In the genomic region with DNA sequence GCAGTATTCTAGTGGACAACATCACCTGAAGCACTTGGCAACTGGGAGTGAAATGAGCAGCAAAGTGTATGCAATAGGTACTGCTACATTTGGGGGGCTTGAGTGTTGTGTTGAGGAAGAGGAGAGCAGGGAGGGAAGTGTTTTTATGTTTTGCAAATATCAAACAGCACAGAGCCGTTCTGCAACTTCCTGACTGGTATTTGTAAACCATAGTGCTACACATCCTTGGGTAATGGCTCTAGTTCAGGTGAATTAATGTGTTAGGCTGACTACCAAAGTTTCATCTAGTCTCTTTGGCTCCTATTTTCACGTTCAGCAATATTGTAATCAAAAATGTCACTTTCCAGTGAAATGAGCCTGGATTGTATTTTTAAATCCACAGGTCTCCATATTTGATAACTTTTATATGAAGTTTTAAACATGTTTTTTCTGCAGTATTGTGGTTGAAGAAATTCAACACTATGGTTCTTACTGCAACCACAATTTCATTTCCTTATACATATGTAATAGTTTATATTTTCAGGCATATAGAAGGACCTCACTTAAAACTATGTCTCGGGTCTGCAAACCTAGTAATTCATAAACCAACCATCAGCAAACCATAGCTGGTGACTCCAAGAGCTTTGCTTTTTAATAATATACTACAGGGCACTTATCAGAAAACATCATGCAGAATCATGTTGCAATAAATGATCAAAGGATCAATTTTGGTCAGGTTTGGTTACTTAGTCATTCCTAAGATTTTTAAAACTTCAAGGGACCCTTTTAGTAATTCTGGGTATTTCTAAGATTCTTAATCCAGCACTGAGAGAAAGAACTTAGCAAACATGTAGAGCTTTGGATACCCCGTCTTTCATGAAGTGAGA, we compare ENCODE assay signal across 24 cellular contexts. TPM values are rescaled to one million over a fixed set of nuclear protein-coding genes. Genes with fewer than 3 reads are reported as not detected.
DNase-seq lines count a peak whose midpoint lies in the region; ATAC-seq, FAIRE-seq and TF ChIP-seq lines count a peak whose summit lies in the region.
"Had no signal": no experiment of that assay in that cellular context is flagged by ENCODE, and none has a peak within 500 bp of the region (broad histone marks: within the 10 kb centered on the region; RNA-seq: fewer than 3 reads in every experiment).

No MANE protein-coding gene starts in this region.

- peaks cover 17% of the 10 kb centered on the region for H3K4me1 Mint-ChIP-seq in activated CD8-positive, alpha-beta T cell treated with anti-CD3 and anti-CD28 coated beads, Interleukin-2, amount 10 ng/mL, durations not matched to agents 7 days and 5 days (ENCODE audit: low read depth)
- H3K4me1 Mint-ChIP-seq in activated CD8-positive, alpha-beta T cell treated with anti-CD3 and anti-CD28 coated beads for 36 hours (ENCODE audit: low read depth): peaks cover 23% of the 10 kb centered on the region
- peaks cover 30 to 63% (median 56%) of the 10 kb centered on the region in 3 donors for H3K4me1 Mint-ChIP-seq in CD8-positive, alpha-beta memory T cell
- H3K4me1 Mint-ChIP-seq in T-helper 17 cell: peaks cover 10% of the 10 kb centered on the region
- peaks cover 8 to 54% (median 33%) of the 10 kb centered on the region in 7 donors for H3K4me1 Mint-ChIP-seq in naive thymus-derived CD4-positive, alpha-beta T cell

- H3K9me3 ChIP-seq in CD8-positive, alpha-beta memory T cell (ENCODE audit: low read length): no peaks in the 10 kb centered on the region
- H3K9me3 ChIP-seq in T-helper 17 cell (ENCODE audit: control insufficient read depth, low read length, poor library complexity, severe bottlenecking) (no peaks in the 10 kb centered on the region), HepG2 (ENCODE audit: low read length) (no peaks in the 10 kb centered on the region)
- no peaks in the 10 kb centered on the region for H3K9me3 ChIP-seq in naive thymus-derived CD4-positive, alpha-beta T cell (ENCODE audit: control insufficient read depth in 2 of 3, low read length in 3 of 3)
- H3K9me3 ChIP-seq: BE2C had no signal

- TF ChIP-seq CTCF in activated CD8-positive, alpha-beta T cell treated with anti-CD3 and anti-CD28 coated beads for 36 hours (IDR thresholded peaks at IDR 0.05): no peak
- no peak for TF ChIP-seq CTCF in GM13977 (IDR thresholded peaks at IDR 0.05; ENCODE audit: extremely low read depth, insufficient read depth, missing control alignments)
- no peak for TF ChIP-seq CTCF in HepG2 (CRISPR knock-in tag; IDR thresholded peaks at IDR 0.05)

- POLR2A ChIA-PET in activated CD8-positive, alpha-beta T cell treated with anti-CD3 and anti-CD28 coated beads, Interleukin-2, amount 10 ng/mL, durations not matched to agents 7 days and 5 days (lab: Charles Lee): no interaction called here
- POLR2A ChIA-PET in activated CD8-positive, alpha-beta T cell treated with anti-CD3 and anti-CD28 coated beads for 36 hours (lab: Charles Lee): no interaction called here
- POLR2A ChIA-PET in CD8-positive, alpha-beta memory T cell (lab: Charles Lee): interaction anchor here (1.0 kb wide), 1 partner anchor 19 kb away, joined by 8 read pairs; a partner anchor contains a TSS
- POLR2A ChIA-PET in naive thymus-derived CD4-positive, alpha-beta T cell (lab: Charles Lee): no interaction called here
- POLR2A ChIA-PET in HepG2 (lab: Yijun Ruan, JAX): no interaction called here

- DNase-seq in activated CD8-positive, alpha-beta T cell treated with anti-CD3 and anti-CD28 coated beads, Interleukin-2, amount 10 ng/mL, durations not matched to agents 7 days and 5 days: no peak
- no peak for DNase-seq in activated CD8-positive, alpha-beta T cell treated with anti-CD3 and anti-CD28 coated beads for 36 hours
- DNase-seq in CD8-positive, alpha-beta memory T cell: no peak
- no peak for DNase-seq in T-helper 17 cell
- no peak for DNase-seq in naive thymus-derived CD4-positive, alpha-beta T cell
- no peak for DNase-seq in GM13977 (ENCODE audit: low spot score)
- DNase-seq in GM12891 (ENCODE audit: insufficient read length, low spot score): no peak
- DNase-seq in HepG2 (ENCODE audit: low spot score): no peak
- DNase-seq: BE2C; CD4-positive, alpha-beta T cell; DMS53; EL; KBM-7; MV-4-11; NCI-H1417; NCI-H187 treated with DMSO at 0.1 percent for 48 hours; NCI-H226; NCI-H524; NCI-H82; SHP77 had no signal

- no peaks in the 10 kb centered on the region for H3K79me2 ChIP-seq in HepG2 (ENCODE audit: insufficient read depth, low read length)

- H4K20me1 ChIP-seq in HepG2 (ENCODE audit: insufficient read depth, low read length): no peaks in the 10 kb centered on the region

- no peak for TF ChIP-seq EP300 in HepG2 (IDR thresholded peaks at IDR 0.05; ENCODE audit: low read depth in 2 of 2, low read length in 2 of 2)
- no peak for TF ChIP-seq EP300 in HepG2 (CRISPR knock-in tag; IDR thresholded peaks at IDR 0.05; ENCODE audit: borderline replicate concordance)

- peaks cover 12% of the 10 kb centered on the region for H3K36me3 ChIP-seq in CD8-positive, alpha-beta memory T cell (ENCODE audit: insufficient read depth, low read length)
- H3K36me3 ChIP-seq in naive thymus-derived CD4-positive, alpha-beta T cell (ENCODE audit: control insufficient read depth in 2 of 3, insufficient read depth in 3 of 3, low read length in 3 of 3): peaks cover 5 to 26% (median 8%) of the 10 kb centered on the region in 3 experiments
- H3K36me3 ChIP-seq in HepG2 (replicated peaks in 1 of 2; ENCODE audit: control insufficient read depth in 1 of 2, insufficient read depth in 2 of 2, low read length in 2 of 2): peaks cover 8 to 14% of the 10 kb centered on the region in 2 experiments

- in situ Hi-C loops in GM13977 (cut with MboI; ENCODE audit: low pct_unique_long_range_greater_than_20kb, low sequenced_read_pairs, unreplicated experiment) (no loop called here), HepG2 (cut with HindIII; ENCODE audit: extremely low pct_ligation_motif_present, low pct_unique_long_range_greater_than_20kb) (no loop called here)

- no peaks in the 10 kb centered on the region for H3K27me3 Mint-ChIP-seq in activated CD8-positive, alpha-beta T cell treated with anti-CD3 and anti-CD28 coated beads, Interleukin-2, amount 10 ng/mL, durations not matched to agents 7 days and 5 days (ENCODE audit: low read depth)
- H3K27me3 Mint-ChIP-seq in activated CD8-positive, alpha-beta T cell treated with anti-CD3 and anti-CD28 coated beads for 36 hours: no peaks in the 10 kb centered on the region
- no peaks in the 10 kb centered on the region for H3K27me3 Mint-ChIP-seq in CD8-positive, alpha-beta memory T cell
- no peaks in the 10 kb centered on the region for H3K27me3 Mint-ChIP-seq in T-helper 17 cell
- H3K27me3 Mint-ChIP-seq in naive thymus-derived CD4-positive, alpha-beta T cell: no peaks in the 10 kb centered on the region
- H3K27me3 Mint-ChIP-seq: CD4-positive, alpha-beta T cell had no signal

- H3K27ac ChIP-seq in CD8-positive, alpha-beta memory T cell (ENCODE audit: low read depth, low read length): no peak overlapping the region
- no peak overlapping the region for H3K27ac ChIP-seq in naive thymus-derived CD4-positive, alpha-beta T cell (ENCODE audit: low read depth, low read length)
- H3K27ac ChIP-seq in HepG2 (ENCODE audit: extremely low read length, insufficient read depth, low read length): no peak overlapping the region

- no peak overlapping the region for H2AFZ ChIP-seq in HepG2 (ENCODE audit: low read length)

- no peak overlapping the region for H3K9ac ChIP-seq in HepG2 (ENCODE audit: insufficient read depth, low read depth, low read length)

- no peak overlapping the region for H3K4me3 Mint-ChIP-seq in activated CD8-positive, alpha-beta T cell treated with anti-CD3 and anti-CD28 coated beads, Interleukin-2, amount 10 ng/mL, durations not matched to agents 7 days and 5 days
- no peak overlapping the region for H3K4me3 Mint-ChIP-seq in activated CD8-positive, alpha-beta T cell treated with anti-CD3 and anti-CD28 coated beads for 36 hours
- H3K4me3 Mint-ChIP-seq in CD8-positive, alpha-beta memory T cell: peak overlapping the region in 6 of 7 donors; percentile 6 to 73 (median 37)
- no peak overlapping the region for H3K4me3 Mint-ChIP-seq in T-helper 17 cell
- H3K4me3 Mint-ChIP-seq in naive thymus-derived CD4-positive, alpha-beta T cell: peak overlapping the region in 4 of 10 donors; percentile 9 to 34 (median 24)
- H3K4me3 Mint-ChIP-seq: CD4-positive, alpha-beta T cell had no signal

- no peak for TF ChIP-seq POLR2A in GM12891 (IDR thresholded peaks at IDR 0.05; ENCODE audit: low read depth, low read length)
- TF ChIP-seq POLR2A in HepG2 (IDR thresholded peaks at IDR 0.05; ENCODE audit: insufficient read depth in 1 of 2, low read depth in 2 of 2, low read length in 2 of 2): no peak

- ATAC-seq in activated CD8-positive, alpha-beta T cell treated with anti-CD3 and anti-CD28 coated beads, Interleukin-2, amount 10 ng/mL, durations not matched to agents 7 days and 5 days: no peak
- ATAC-seq in activated CD8-positive, alpha-beta T cell treated with anti-CD3 and anti-CD28 coated beads for 36 hours: no peak
- ATAC-seq in T-helper 17 cell (no peak), HepG2 (no peak)
- peak; percentile 31 for ATAC-seq in naive thymus-derived CD4-positive, alpha-beta T cell
- ATAC-seq: GM12878 had no signal

- no TSS peak for BruUV-seq in HepG2 (replicated peaks; lab: Mats Ljungman, UMichigan)

- no peaks in the 10 kb centered on the region for H3K27me3 ChIP-seq in CD8-positive, alpha-beta memory T cell (ENCODE audit: insufficient read depth, low read length, poor library complexity, severe bottlenecking)
- no peaks in the 10 kb centered on the region for H3K27me3 ChIP-seq in naive thymus-derived CD4-positive, alpha-beta T cell (ENCODE audit: control insufficient read depth in 2 of 2, insufficient read depth in 2 of 2, low read length in 2 of 2)
- H3K27me3 ChIP-seq in HepG2 (ENCODE audit: control insufficient read depth in 1 of 2, insufficient read depth in 2 of 2, low read length in 2 of 2): no peaks in the 10 kb centered on the region
- H3K27me3 ChIP-seq: BE2C had no signal

- no peak overlapping the region for H3K4me2 ChIP-seq in HepG2 (ENCODE audit: low read depth, low read length)

- CTCF ChIA-PET in activated CD8-positive, alpha-beta T cell treated with anti-CD3 and anti-CD28 coated beads, Interleukin-2, amount 10 ng/mL, durations not matched to agents 7 days and 5 days (lab: Charles Lee): no interaction called here
- CTCF ChIA-PET in activated CD8-positive, alpha-beta T cell treated with anti-CD3 and anti-CD28 coated beads for 36 hours (lab: Charles Lee): no interaction called here
- CTCF ChIA-PET in CD8-positive, alpha-beta memory T cell (lab: Charles Lee): no interaction called here
- CTCF ChIA-PET in naive thymus-derived CD4-positive, alpha-beta T cell (lab: Charles Lee): no interaction called here
- CTCF ChIA-PET in HepG2 (lab: Yijun Ruan, JAX; ENCODE audit: low intra/inter-chr PET ratio, low total read pairs): no interaction called here

- TF ChIP-seq RAD21 in HepG2 (CRISPR knock-in tag; IDR thresholded peaks at IDR 0.05): no peak

- H3K9me3 Mint-ChIP-seq in activated CD8-positive, alpha-beta T cell treated with anti-CD3 and anti-CD28 coated beads, Interleukin-2, amount 10 ng/mL, durations not matched to agents 7 days and 5 days (ENCODE audit: insufficient read depth): no peaks in the 10 kb centered on the region
- no peaks in the 10 kb centered on the region for H3K9me3 Mint-ChIP-seq in activated CD8-positive, alpha-beta T cell treated with anti-CD3 and anti-CD28 coated beads for 36 hours
- no peaks in the 10 kb centered on the region for H3K9me3 Mint-ChIP-seq in CD8-positive, alpha-beta memory T cell
- no peaks in the 10 kb centered on the region for H3K9me3 Mint-ChIP-seq in naive thymus-derived CD4-positive, alpha-beta T cell
- H3K9me3 Mint-ChIP-seq: CD4-positive, alpha-beta T cell had no signal

- FAIRE-seq in GM12891 (lab: Jason Lieb, UNC) (no peak), HepG2 (lab: Jason Lieb, UNC) (no peak)
- FAIRE-seq: A204.1, GM12878, GM18507, H54 had no signal

- peaks cover 37% of the 10 kb centered on the region for H3K36me3 Mint-ChIP-seq in activated CD8-positive, alpha-beta T cell treated with anti-CD3 and anti-CD28 coated beads, Interleukin-2, amount 10 ng/mL, durations not matched to agents 7 days and 5 days (ENCODE audit: low read depth)
- peaks cover 30% of the 10 kb centered on the region for H3K36me3 Mint-ChIP-seq in activated CD8-positive, alpha-beta T cell treated with anti-CD3 and anti-CD28 coated beads for 36 hours (ENCODE audit: low read depth)
- H3K36me3 Mint-ChIP-seq in CD8-positive, alpha-beta memory T cell: peaks cover 19 to 55% (median 29%) of the 10 kb centered on the region in 3 donors
- H3K36me3 Mint-ChIP-seq in T-helper 17 cell (ENCODE audit: low read depth): peaks cover 4% of the 10 kb centered on the region
- H3K36me3 Mint-ChIP-seq in naive thymus-derived CD4-positive, alpha-beta T cell: peaks cover 18 to 60% (median 53%) of the 10 kb centered on the region in 5 donors

- WGBS in HepG2 (ENCODE audit: low lambda C conversion rate): 96% methylated on average over 4 of the region's 4 CpGs

- no peak overlapping the region for H3K4me3 ChIP-seq in CD8-positive, alpha-beta memory T cell (ENCODE audit: low read length)
- H3K4me3 ChIP-seq in naive thymus-derived CD4-positive, alpha-beta T cell (ENCODE audit: low read length): no peak overlapping the region
- no peak overlapping the region for H3K4me3 ChIP-seq in HepG2 (replicated peaks in 1 of 3; ENCODE audit: insufficient read depth in 1 of 3, low read depth in 2 of 3, low read length in 3 of 3)
- H3K4me3 ChIP-seq: GM12878 had no signal

- H3K27ac Mint-ChIP-seq in activated CD8-positive, alpha-beta T cell treated with anti-CD3 and anti-CD28 coated beads, Interleukin-2, amount 10 ng/mL, durations not matched to agents 7 days and 5 days: peak overlapping the region; percentile 53
- H3K27ac Mint-ChIP-seq in activated CD8-positive, alpha-beta T cell treated with anti-CD3 and anti-CD28 coated beads for 36 hours: no peak overlapping the region
- H3K27ac Mint-ChIP-seq in CD8-positive, alpha-beta memory T cell: peak overlapping the region; percentile 5 to 91 (median 76)
- H3K27ac Mint-ChIP-seq in T-helper 17 cell: peak overlapping the region; percentile 21
- peak overlapping the region in 4 of 9 donors; percentile 20 to 76 (median 45) for H3K27ac Mint-ChIP-seq in naive thymus-derived CD4-positive, alpha-beta T cell
- H3K27ac Mint-ChIP-seq: CD4-positive, alpha-beta T cell had no signal

- H3K4me1 ChIP-seq in CD8-positive, alpha-beta memory T cell (ENCODE audit: insufficient read depth, low read length): peaks cover 20% of the 10 kb centered on the region
- peaks cover 17 to 19% of the 10 kb centered on the region in 2 donors for H3K4me1 ChIP-seq in naive thymus-derived CD4-positive, alpha-beta T cell (ENCODE audit: control insufficient read depth in 2 of 2, insufficient read depth in 2 of 2, low read length in 2 of 2)
- H3K4me1 ChIP-seq in HepG2 (ENCODE audit: insufficient read depth, low read length): no peaks in the 10 kb centered on the region
- H3K4me1 ChIP-seq: BE2C had no signal

- intact Hi-C loops in activated CD8-positive, alpha-beta T cell treated with anti-CD3 and anti-CD28 coated beads for 36 hours (cut with micrococcal nuclease): no loop called here
- intact Hi-C loops in naive thymus-derived CD4-positive, alpha-beta T cell (cut with micrococcal nuclease): no loop called here
- intact Hi-C loops in HepG2 (cut with micrococcal nuclease; ENCODE audit: unreplicated experiment): no loop called here

RNA-seq across cellular contexts. Expression of a gene that starts 18.8 kb away (rescaled TPM):
- 10 to 100 TPM in 1 of 2 experiments, 1 to 10 TPM in 1; 9.2 to 11.2 TPM for total RNA-seq in activated CD8-positive, alpha-beta T cell treated with anti-CD3 and anti-CD28 coated beads, Interleukin-2, amount 10 ng/mL, durations not matched to agents 7 days and 5 days
- total RNA-seq in activated CD8-positive, alpha-beta T cell treated with anti-CD3 and anti-CD28 coated beads for 36 hours: 1 to 10 TPM; 7.6 to 7.9 TPM
- 10 to 100 TPM; 10.4 to 11.0 TPM for total RNA-seq in CD8-positive, alpha-beta memory T cell
- 1.3 TPM for polyA plus RNA-seq in CD8-positive, alpha-beta memory T cell
- total RNA-seq in T-helper 17 cell (10 to 100 TPM; 14.7 to 15.4 TPM), HepG2 (2016; rRNA removed; fragmentation: Illumina TruSeq; extraction: Trizol) (7.7 and 10.7 TPM in 2 replicates)
- total RNA-seq in naive thymus-derived CD4-positive, alpha-beta T cell: 10 to 100 TPM; 12.7 to 30.3 (median 21.7) TPM
- polyA plus RNA-seq in naive thymus-derived CD4-positive, alpha-beta T cell: 1 to 10 TPM; 2.1 to 3.2 TPM
- 0.67 TPM for polyA plus RNA-seq in GM12891 (2012; ENCODE audit: low read depth, missing spikeins)
- total RNA-seq in HepG2 (2016; cell fraction: cytosol; rRNA removed; fragmentation: Illumina TruSeq; extraction: Trizol; ENCODE audit: low read depth): 0.61 and 0.97 TPM in 2 replicates
- total RNA-seq in HepG2 (2016; cell fraction: insoluble cytoplasmic fraction; rRNA removed; fragmentation: Illumina TruSeq; extraction: Trizol): 7.5 and 9.9 TPM in 2 replicates
- 3.4 and 3.6 TPM in 2 replicates for total RNA-seq in HepG2 (2016; cell fraction: membrane; rRNA removed; fragmentation: Illumina TruSeq; extraction: Trizol)
- total RNA-seq in HepG2 (2016; cell fraction: nucleus; rRNA removed; fragmentation: Illumina TruSeq; extraction: Trizol): 12.5 and 13.1 TPM in 2 replicates
- polyA plus RNA-seq in HepG2 (2011; rRNA removed): 1.9 and 2.6 TPM in 2 replicates
- 0.75 and 0.81 TPM in 2 replicates for polyA plus RNA-seq in HepG2 (2011; cell fraction: cytosol; rRNA removed)
- 3.3 and 4.0 TPM in 2 replicates for polyA plus RNA-seq in HepG2 (2011; cell fraction: nucleus; rRNA removed)
- polyA plus RNA-seq in HepG2 (2012): 1.6 and 1.9 TPM in 2 replicates
- polyA plus RNA-seq in HepG2 (2016; cell fraction: cytosol; fragmentation: Illumina TruSeq; extraction: Trizol; ENCODE audit: low read depth): 0.12 and 0.14 TPM in 2 replicates
- polyA plus RNA-seq in HepG2 (2016; cell fraction: insoluble cytoplasmic fraction; fragmentation: Illumina TruSeq; extraction: Trizol; ENCODE audit: low read depth): 1.4 and 1.9 TPM in 2 replicates
- polyA plus RNA-seq in HepG2 (2016; cell fraction: membrane; fragmentation: Illumina TruSeq; extraction: Trizol; ENCODE audit: low read depth): 0.26 and 0.34 TPM in 2 replicates
- 5.4 and 5.5 TPM in 2 replicates for polyA plus RNA-seq in HepG2 (2016; cell fraction: nucleus; fragmentation: Illumina TruSeq; extraction: Trizol; ENCODE audit: insufficient read depth, low read depth)
- 11.7 and 14.4 TPM in 2 replicates for polyA minus RNA-seq in HepG2 (2011; rRNA and poly(A)+ RNA removed; ENCODE audit: low replicate concordance)
- 4.0 and 4.2 TPM in 2 replicates for polyA minus RNA-seq in HepG2 (2011; cell fraction: cytosol; rRNA and poly(A)+ RNA removed)
- polyA minus RNA-seq in HepG2 (2011; cell fraction: nucleus; rRNA and poly(A)+ RNA removed): 20.0 and 21.6 TPM in 2 replicates

RNA-seq across cellular contexts. Expression of a gene that starts 19.2 kb away (rescaled TPM):
- 100 to 1,000 TPM; 356 to 367 TPM for total RNA-seq in activated CD8-positive, alpha-beta T cell treated with anti-CD3 and anti-CD28 coated beads, Interleukin-2, amount 10 ng/mL, durations not matched to agents 7 days and 5 days
- total RNA-seq in activated CD8-positive, alpha-beta T cell treated with anti-CD3 and anti-CD28 coated beads for 36 hours: 1,000 to 10,000 TPM; 1,276 to 1,298 TPM
- total RNA-seq in CD8-positive, alpha-beta memory T cell: 1,000 to 10,000 TPM; 1,056 to 1,102 TPM
- 245 TPM for polyA plus RNA-seq in CD8-positive, alpha-beta memory T cell
- total RNA-seq in T-helper 17 cell (100 to 1,000 TPM; 604 to 736 TPM), HepG2 (2016; rRNA removed; fragmentation: Illumina TruSeq; extraction: Trizol) (184 and 352 TPM in 2 replicates)
- 100 to 1,000 TPM; 371 to 954 (median 885) TPM for total RNA-seq in naive thymus-derived CD4-positive, alpha-beta T cell
- polyA plus RNA-seq in naive thymus-derived CD4-positive, alpha-beta T cell: 100 to 1,000 TPM; 493 to 676 TPM
- polyA plus RNA-seq in GM12891 (2012; ENCODE audit: low read depth, missing spikeins): 1,001 TPM
- total RNA-seq in HepG2 (2016; cell fraction: cytosol; rRNA removed; fragmentation: Illumina TruSeq; extraction: Trizol; ENCODE audit: low read depth): 468 and 530 TPM in 2 replicates
- 176 and 342 TPM in 2 replicates for total RNA-seq in HepG2 (2016; cell fraction: insoluble cytoplasmic fraction; rRNA removed; fragmentation: Illumina TruSeq; extraction: Trizol)
- total RNA-seq in HepG2 (2016; cell fraction: membrane; rRNA removed; fragmentation: Illumina TruSeq; extraction: Trizol): 493 and 530 TPM in 2 replicates
- total RNA-seq in HepG2 (2016; cell fraction: nucleus; rRNA removed; fragmentation: Illumina TruSeq; extraction: Trizol): 518 and 556 TPM in 2 replicates
- 687 and 738 TPM in 2 replicates for polyA plus RNA-seq in HepG2 (2011; rRNA removed)
- polyA plus RNA-seq in HepG2 (2011; cell fraction: cytosol; rRNA removed): 564 and 847 TPM in 2 replicates
- 400 and 532 TPM in 2 replicates for polyA plus RNA-seq in HepG2 (2011; cell fraction: nucleus; rRNA removed)
- polyA plus RNA-seq in HepG2 (2012): 512 and 724 TPM in 2 replicates
- polyA plus RNA-seq in HepG2 (2016; cell fraction: cytosol; fragmentation: Illumina TruSeq; extraction: Trizol; ENCODE audit: low read depth): 421 and 462 TPM in 2 replicates
- polyA plus RNA-seq in HepG2 (2016; cell fraction: insoluble cytoplasmic fraction; fragmentation: Illumina TruSeq; extraction: Trizol; ENCODE audit: low read depth): 132 and 134 TPM in 2 replicates
- polyA plus RNA-seq in HepG2 (2016; cell fraction: membrane; fragmentation: Illumina TruSeq; extraction: Trizol; ENCODE audit: low read depth): 376 and 391 TPM in 2 replicates
- polyA plus RNA-seq in HepG2 (2016; cell fraction: nucleus; fragmentation: Illumina TruSeq; extraction: Trizol; ENCODE audit: insufficient read depth, low read depth): 612 and 634 TPM in 2 replicates
- 146 and 679 TPM in 2 replicates for polyA minus RNA-seq in HepG2 (2011; rRNA and poly(A)+ RNA removed; ENCODE audit: low replicate concordance)
- 112 and 117 TPM in 2 replicates for polyA minus RNA-seq in HepG2 (2011; cell fraction: cytosol; rRNA and poly(A)+ RNA removed)
- 1,094 and 1,103 TPM in 2 replicates for polyA minus RNA-seq in HepG2 (2011; cell fraction: nucleus; rRNA and poly(A)+ RNA removed)

RNA-seq across cellular contexts. Expression of a gene that starts 30.1 kb away (rescaled TPM):
- not detected for total RNA-seq in activated CD8-positive, alpha-beta T cell treated with anti-CD3 and anti-CD28 coated beads, Interleukin-2, amount 10 ng/mL, durations not matched to agents 7 days and 5 days
- total RNA-seq in activated CD8-positive, alpha-beta T cell treated with anti-CD3 and anti-CD28 coated beads for 36 hours: not detected
- total RNA-seq in CD8-positive, alpha-beta memory T cell: not detected
- not detected for polyA plus RNA-seq in CD8-positive, alpha-beta memory T cell
- total RNA-seq in T-helper 17 cell (not detected), HepG2 (2016; rRNA removed; fragmentation: Illumina TruSeq; extraction: Trizol) (107 and 205 TPM in 2 replicates)
- total RNA-seq in naive thymus-derived CD4-positive, alpha-beta T cell: under 1 TPM in 1 of 5 experiments, not detected in 4; 0.32 TPM
- under 1 TPM in 1 of 2 donors, not detected in 1; 0.25 TPM for polyA plus RNA-seq in naive thymus-derived CD4-positive, alpha-beta T cell
- polyA plus RNA-seq in GM12891 (2012; ENCODE audit: low read depth, missing spikeins): not detected
- total RNA-seq in HepG2 (2016; cell fraction: cytosol; rRNA removed; fragmentation: Illumina TruSeq; extraction: Trizol; ENCODE audit: low read depth): 28.3 and 30.3 TPM in 2 replicates
- 108 and 201 TPM in 2 replicates for total RNA-seq in HepG2 (2016; cell fraction: insoluble cytoplasmic fraction; rRNA removed; fragmentation: Illumina TruSeq; extraction: Trizol)
- total RNA-seq in HepG2 (2016; cell fraction: membrane; rRNA removed; fragmentation: Illumina TruSeq; extraction: Trizol): 48.9 and 54.3 TPM in 2 replicates
- total RNA-seq in HepG2 (2016; cell fraction: nucleus; rRNA removed; fragmentation: Illumina TruSeq; extraction: Trizol): 132 and 161 TPM in 2 replicates
- polyA plus RNA-seq in HepG2 (2011; rRNA removed): 142 and 156 TPM in 2 replicates
- polyA plus RNA-seq in HepG2 (2011; cell fraction: cytosol; rRNA removed): 97.8 and 129 TPM in 2 replicates
- 61.6 and 79.0 TPM in 2 replicates for polyA plus RNA-seq in HepG2 (2011; cell fraction: nucleus; rRNA removed)
- 101 and 161 TPM in 2 replicates for polyA plus RNA-seq in HepG2 (2012)
- polyA plus RNA-seq in HepG2 (2016; cell fraction: cytosol; fragmentation: Illumina TruSeq; extraction: Trizol; ENCODE audit: low read depth): 35.4 and 37.9 TPM in 2 replicates
- 101 and 108 TPM in 2 replicates for polyA plus RNA-seq in HepG2 (2016; cell fraction: insoluble cytoplasmic fraction; fragmentation: Illumina TruSeq; extraction: Trizol; ENCODE audit: low read depth)
- 43.2 and 51.7 TPM in 2 replicates for polyA plus RNA-seq in HepG2 (2016; cell fraction: membrane; fragmentation: Illumina TruSeq; extraction: Trizol; ENCODE audit: low read depth)
- polyA plus RNA-seq in HepG2 (2016; cell fraction: nucleus; fragmentation: Illumina TruSeq; extraction: Trizol; ENCODE audit: insufficient read depth, low read depth): 186 and 191 TPM in 2 replicates
- polyA minus RNA-seq in HepG2 (2011; rRNA and poly(A)+ RNA removed; ENCODE audit: low replicate concordance): 66.3 TPM in 1 of 2 replicates, not detected in the other
- 34.2 and 44.7 TPM in 2 replicates for polyA minus RNA-seq in HepG2 (2011; cell fraction: cytosol; rRNA and poly(A)+ RNA removed)
- 32.8 and 42.0 TPM in 2 replicates for polyA minus RNA-seq in HepG2 (2011; cell fraction: nucleus; rRNA and poly(A)+ RNA removed)
- total RNA-seq: CD4-positive, alpha-beta T cell had no signal

Comparison
In these comparisons a context has a peak if more than half of its experiments do, and no peak if none do; other contexts are left out.
1. H3K4me3 Mint-ChIP-seq: peak in CD8-positive, alpha-beta memory T cell (6 of 7); none in activated CD8-positive, alpha-beta T cell treated with anti-CD3 and anti-CD28 coated beads, Interleukin-2, amount 10 ng/mL, durations not matched to agents 7 days and 5 days (single experiment), activated CD8-positive, alpha-beta T cell treated with anti-CD3 and anti-CD28 coated beads for 36 hours (single experiment) and T-helper 17 cell (single experiment).
2. RNA of a gene that starts 30.1 kb away (total RNA-seq): 28.3 to 205 TPM in HepG2; not detected in activated CD8-positive, alpha-beta T cell treated with anti-CD3 and anti-CD28 coated beads for 36 hours, not detected in activated CD8-positive, alpha-beta T cell treated with anti-CD3 and anti-CD28 coated beads, Interleukin-2, amount 10 ng/mL, durations not matched to agents 7 days and 5 days, 0.32 TPM in naive thymus-derived CD4-positive, alpha-beta T cell, not detected in CD8-positive, alpha-beta memory T cell and not detected in T-helper 17 cell; every median in the first group is over 10 times any median in the second.